8 cellular contexts compared by ENCODE assay signal in genomic region chr6:108558372-108559096, GRCh38. TPM values are rescaled to one million over a fixed set of nuclear protein-coding genes. Genes with fewer than 3 reads are reported as not detected.
A peak's percentile ranks its signal among the peaks of the same experiment; 100 is the strongest.
DNase-seq lines count a peak whose midpoint lies in the region; ATAC-seq, FAIRE-seq and TF ChIP-seq lines count a peak whose summit lies in the region.

No MANE protein-coding gene starts in this region.

- DNase-seq in GM12892 (ENCODE audit: insufficient read length) (peak; percentile 62), NCI-H187 (lab: John Stamatoyannopoulos, UW) (peak; percentile 95 to 99), T-helper 2 cell (peak; percentile 94 to 99 (median 96)), anterior cingulate cortex (lab: John Stamatoyannopoulos, UW) (peak; percentile 80 to 99 (median 98)), left ventricle myocardium superior (peak; percentile 99), prostate gland (ENCODE audit: low spot score) (peak; percentile 99), ureter (ENCODE audit: low spot score) (peak; percentile 99)

- WGBS in prostate gland, result under 1% methylated on average over 58 of the region's 58 CpGs

- ATAC-seq in HG02938 (IDR thresholded peaks at IDR 0.05; ENCODE audit: unreplicated experiment) (peak; percentile 53), left ventricle myocardium superior (peak; percentile 62)

- no peak for TF ChIP-seq CTCF in prostate gland (IDR thresholded peaks at IDR 0.05)

- peak; percentile 99 for FAIRE-seq in GM12892 (lab: Jason Lieb, UNC)

- peak overlapping the region; percentile 99 to 100 for H3K27ac ChIP-seq in prostate gland

- H3K4me1 ChIP-seq in prostate gland (replicated peaks), result no peaks in the 10 kb centered on the region

- no peaks in the 10 kb centered on the region for H3K27me3 ChIP-seq in prostate gland (replicated peaks; ENCODE audit: insufficient read depth)

- no peaks in the 10 kb centered on the region for H3K9me3 ChIP-seq in prostate gland

- peak overlapping the region; percentile 97 to 98 for H3K4me3 ChIP-seq in prostate gland

- intact Hi-C loops in left ventricle myocardium superior (cut with micrococcal nuclease), result loop anchor here (5.0 kb wide), 2 partner anchors 224 to 519 kb away; no protein-coding TSS in a partner anchor
- intact Hi-C loops in prostate gland (cut with DNase I), result loop anchor here (2.0 to 5.0 kb wide), 4 partner anchors 98 to 449 kb away; no protein-coding TSS in a partner anchor

- TF ChIP-seq POLR2A in GM12892 (IDR thresholded peaks at IDR 0.05; ENCODE audit: low read depth, low read length) (no peak), prostate gland (IDR thresholded peaks at IDR 0.05) (peak; percentile 69)

- no peaks in the 10 kb centered on the region for H3K36me3 ChIP-seq in prostate gland

RNA-seq across cellular contexts. Expression of gene FOXO3, which starts 2.2 kb away (rescaled TPM):
- polyA plus RNA-seq in GM12892 (2012; ENCODE audit: missing spikeins), result 4.8 TPM
- total RNA-seq in left ventricle myocardium superior, result 29.5 TPM
- 100 to 1,000 TPM; 108 to 144 TPM for total RNA-seq in prostate gland
- 66.7 TPM for total RNA-seq in ureter

Comparison
In these comparisons a context has a peak if more than half of its experiments do, and no peak if none do; other contexts are left out.
1. Peak in every context shown above with its lines: DNase-seq, ATAC-seq, H3K4me3 ChIP-seq and H3K27ac ChIP-seq.